1 cellular context compared by ENCODE assay signal in the genomic region with DNA sequence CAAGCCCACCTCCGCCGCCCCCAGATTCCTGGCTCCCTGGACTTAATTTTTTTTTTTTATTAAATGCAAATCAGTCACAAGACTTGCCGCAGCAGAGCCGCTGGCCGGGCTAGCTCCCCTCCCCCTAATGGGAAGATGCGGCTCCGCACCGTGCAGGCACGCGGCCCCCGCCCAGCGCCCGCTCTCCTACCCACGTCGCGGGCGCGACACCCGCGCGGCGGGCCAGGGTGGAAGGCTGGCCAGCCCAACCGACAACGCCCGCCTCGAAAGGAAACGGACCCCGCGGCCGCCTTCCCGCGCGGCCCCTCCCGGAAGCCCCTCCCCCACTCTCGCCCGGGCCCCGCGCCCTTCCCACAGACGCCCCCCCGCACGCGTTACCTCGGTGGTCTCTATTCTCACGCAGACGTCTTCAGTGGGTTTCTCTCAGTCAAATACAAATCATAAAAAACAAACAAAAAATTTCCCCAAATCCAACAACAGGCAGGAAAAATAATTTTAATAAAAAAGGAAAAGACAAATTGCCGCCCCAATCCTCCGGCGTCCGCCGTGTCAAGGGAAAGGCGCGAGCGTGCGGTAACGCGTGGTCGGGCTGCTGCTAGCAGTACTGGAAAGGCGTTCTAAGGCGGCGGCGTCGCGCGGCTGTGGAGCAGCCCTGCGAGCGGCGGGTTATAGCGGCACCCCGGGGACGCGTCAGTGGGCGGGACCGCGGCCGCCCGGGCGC.
TF ChIP-seq lines count a peak whose summit lies in the region.

A gene (minus strand): TSS at position 643 of the 721 bp plus-strand sequence. CDS start 1,480 bp downstream, outside the sequence.

TF ChIP-seq in HepG2, 621 proteins besides CTCF, POLR2A, EP300 and RAD21 (continued from another document and continues in another):
- TF ChIP-seq, protein P1, sequence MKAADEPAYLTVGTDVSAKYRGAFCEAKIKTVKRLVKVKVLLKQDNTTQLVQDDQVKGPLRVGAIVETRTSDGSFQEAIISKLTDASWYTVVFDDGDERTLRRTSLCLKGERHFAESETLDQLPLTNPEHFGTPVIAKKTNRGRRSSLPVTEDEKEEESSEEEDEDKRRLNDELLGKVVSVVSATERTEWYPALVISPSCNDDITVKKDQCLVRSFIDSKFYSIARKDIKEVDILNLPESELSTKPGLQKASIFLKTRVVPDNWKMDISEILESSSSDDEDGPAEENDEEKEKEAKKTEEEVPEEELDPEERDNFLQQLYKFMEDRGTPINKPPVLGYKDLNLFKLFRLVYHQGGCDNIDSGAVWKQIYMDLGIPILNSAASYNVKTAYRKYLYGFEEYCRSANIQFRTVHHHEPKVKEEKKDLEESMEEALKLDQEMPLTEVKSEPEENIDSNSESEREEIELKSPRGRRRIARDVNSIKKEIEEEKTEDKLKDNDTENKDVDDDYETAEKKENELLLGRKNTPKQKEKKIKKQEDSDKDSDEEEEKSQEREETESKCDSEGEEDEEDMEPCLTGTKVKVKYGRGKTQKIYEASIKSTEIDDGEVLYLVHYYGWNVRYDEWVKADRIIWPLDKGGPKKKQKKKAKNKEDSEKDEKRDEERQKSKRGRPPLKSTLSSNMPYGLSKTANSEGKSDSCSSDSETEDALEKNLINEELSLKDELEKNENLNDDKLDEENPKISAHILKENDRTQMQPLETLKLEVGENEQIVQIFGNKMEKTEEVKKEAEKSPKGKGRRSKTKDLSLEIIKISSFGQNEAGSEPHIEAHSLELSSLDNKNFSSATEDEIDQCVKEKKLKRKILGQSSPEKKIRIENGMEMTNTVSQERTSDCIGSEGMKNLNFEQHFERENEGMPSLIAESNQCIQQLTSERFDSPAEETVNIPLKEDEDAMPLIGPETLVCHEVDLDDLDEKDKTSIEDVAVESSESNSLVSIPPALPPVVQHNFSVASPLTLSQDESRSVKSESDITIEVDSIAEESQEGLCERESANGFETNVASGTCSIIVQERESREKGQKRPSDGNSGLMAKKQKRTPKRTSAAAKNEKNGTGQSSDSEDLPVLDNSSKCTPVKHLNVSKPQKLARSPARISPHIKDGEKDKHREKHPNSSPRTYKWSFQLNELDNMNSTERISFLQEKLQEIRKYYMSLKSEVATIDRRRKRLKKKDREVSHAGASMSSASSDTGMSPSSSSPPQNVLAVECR (CRISPR knock-in tag; IDR thresholded peaks at IDR 0.05; ENCODE audit: borderline replicate concordance): peak; percentile 28; the same call in 1 of the 2 replicates
- TF ChIP-seq THAP11 (CRISPR knock-in tag; IDR thresholded peaks at IDR 0.05) (peak; percentile 70; the same call in 1 of the 2 replicates), RCOR2 (CRISPR knock-in tag; IDR thresholded peaks at IDR 0.05) (no peak), TEAD3 (CRISPR knock-in tag; optimal IDR thresholded peaks at IDR 0.05; ENCODE audit: borderline replicate concordance) (peak; percentile 57), TCF7L2 (IDR thresholded peaks at IDR 0.05; ENCODE audit: low read depth, low read length) (no peak), SRSF9 (IDR thresholded peaks at IDR 0.05; ENCODE audit: borderline replicate concordance, insufficient read depth, low read depth, low read length, poor library complexity, severe bottlenecking) (no peak), NCOA2 (CRISPR knock-in tag; IDR thresholded peaks at IDR 0.05) (peak; percentile 80; the same call in 1 of the 2 replicates), RELA (CRISPR knock-in tag; IDR thresholded peaks at IDR 0.05) (0 out of 2 replicates have a peak, but pooled peaks have one; percentile 40), ZNF33A (CRISPR knock-in tag; IDR thresholded peaks at IDR 0.05; ENCODE audit: borderline replicate concordance) (peak; percentile 84; the same call in 1 of the 2 replicates), ZNF614 (CRISPR knock-in tag; IDR thresholded peaks at IDR 0.05; ENCODE audit: borderline replicate concordance) (peak; percentile 70), ZNF124 (CRISPR knock-in tag; IDR thresholded peaks at IDR 0.05) (0 out of 2 replicates have a peak, but pooled peaks have one; percentile 47), TARDBP (CRISPR knock-in tag; IDR thresholded peaks at IDR 0.05) (peak; percentile 87), GZF1 (CRISPR knock-in tag; IDR thresholded peaks at IDR 0.05) (no peak), ZNF652 (CRISPR knock-in tag; IDR thresholded peaks at IDR 0.05; ENCODE audit: borderline replicate concordance, low read depth) (no peak), ZNF260 (CRISPR knock-in tag; IDR thresholded peaks at IDR 0.05; ENCODE audit: borderline replicate concordance, low read depth) (no peak), ZNF383 (CRISPR knock-in tag; IDR thresholded peaks at IDR 0.05; ENCODE audit: borderline replicate concordance) (no peak), ZNF24 (IDR thresholded peaks at IDR 0.05) (peak; percentile 51; the same call in 1 of the 2 replicates), MTA1 (CRISPR knock-in tag; IDR thresholded peaks at IDR 0.05; ENCODE audit: borderline replicate concordance) (no peak; the same call in 1 of the 2 replicates), KDM5B (CRISPR knock-in tag; IDR thresholded peaks at IDR 0.05; ENCODE audit: borderline replicate concordance) (peak; percentile 34; the same call in 1 of the 2 replicates)
- TF ChIP-seq, protein P2, sequence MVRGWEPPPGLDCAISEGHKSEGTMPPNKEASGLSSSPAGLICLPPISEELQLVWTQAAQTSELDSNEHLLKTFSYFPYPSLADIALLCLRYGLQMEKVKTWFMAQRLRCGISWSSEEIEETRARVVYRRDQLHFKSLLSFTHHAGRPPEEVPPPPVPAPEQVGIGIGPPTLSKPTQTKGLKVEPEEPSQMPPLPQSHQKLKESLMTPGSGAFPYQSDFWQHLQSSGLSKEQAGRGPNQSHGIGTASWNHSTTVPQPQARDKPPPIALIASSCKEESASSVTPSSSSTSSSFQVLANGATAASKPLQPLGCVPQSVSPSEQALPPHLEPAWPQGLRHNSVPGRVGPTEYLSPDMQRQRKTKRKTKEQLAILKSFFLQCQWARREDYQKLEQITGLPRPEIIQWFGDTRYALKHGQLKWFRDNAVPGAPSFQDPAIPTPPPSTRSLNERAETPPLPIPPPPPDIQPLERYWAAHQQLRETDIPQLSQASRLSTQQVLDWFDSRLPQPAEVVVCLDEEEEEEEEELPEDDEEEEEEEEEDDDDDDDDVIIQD (CRISPR knock-in tag; IDR thresholded peaks at IDR 0.05; ENCODE audit: low read depth): 0 out of 2 replicates have a peak, but pooled peaks have one; percentile 14
- TF ChIP-seq, protein P3, sequence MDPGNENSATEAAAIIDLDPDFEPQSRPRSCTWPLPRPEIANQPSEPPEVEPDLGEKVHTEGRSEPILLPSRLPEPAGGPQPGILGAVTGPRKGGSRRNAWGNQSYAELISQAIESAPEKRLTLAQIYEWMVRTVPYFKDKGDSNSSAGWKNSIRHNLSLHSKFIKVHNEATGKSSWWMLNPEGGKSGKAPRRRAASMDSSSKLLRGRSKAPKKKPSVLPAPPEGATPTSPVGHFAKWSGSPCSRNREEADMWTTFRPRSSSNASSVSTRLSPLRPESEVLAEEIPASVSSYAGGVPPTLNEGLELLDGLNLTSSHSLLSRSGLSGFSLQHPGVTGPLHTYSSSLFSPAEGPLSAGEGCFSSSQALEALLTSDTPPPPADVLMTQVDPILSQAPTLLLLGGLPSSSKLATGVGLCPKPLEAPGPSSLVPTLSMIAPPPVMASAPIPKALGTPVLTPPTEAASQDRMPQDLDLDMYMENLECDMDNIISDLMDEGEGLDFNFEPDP (CRISPR knock-in tag; conservative IDR thresholded peaks at IDR 0.05): no peak
- TF ChIP-seq, protein P4, sequence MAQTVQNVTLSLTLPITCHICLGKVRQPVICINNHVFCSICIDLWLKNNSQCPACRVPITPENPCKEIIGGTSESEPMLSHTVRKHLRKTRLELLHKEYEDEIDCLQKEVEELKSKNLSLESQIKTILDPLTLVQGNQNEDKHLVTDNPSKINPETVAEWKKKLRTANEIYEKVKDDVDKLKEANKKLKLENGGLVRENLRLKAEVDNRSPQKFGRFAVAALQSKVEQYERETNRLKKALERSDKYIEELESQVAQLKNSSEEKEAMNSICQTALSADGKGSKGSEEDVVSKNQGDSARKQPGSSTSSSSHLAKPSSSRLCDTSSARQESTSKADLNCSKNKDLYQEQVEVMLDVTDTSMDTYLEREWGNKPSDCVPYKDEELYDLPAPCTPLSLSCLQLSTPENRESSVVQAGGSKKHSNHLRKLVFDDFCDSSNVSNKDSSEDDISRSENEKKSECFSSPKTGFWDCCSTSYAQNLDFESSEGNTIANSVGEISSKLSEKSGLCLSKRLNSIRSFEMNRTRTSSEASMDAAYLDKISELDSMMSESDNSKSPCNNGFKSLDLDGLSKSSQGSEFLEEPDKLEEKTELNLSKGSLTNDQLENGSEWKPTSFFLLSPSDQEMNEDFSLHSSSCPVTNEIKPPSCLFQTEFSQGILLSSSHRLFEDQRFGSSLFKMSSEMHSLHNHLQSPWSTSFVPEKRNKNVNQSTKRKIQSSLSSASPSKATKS (CRISPR knock-in tag; IDR thresholded peaks at IDR 0.05): peak; percentile 18; the same call in 1 of the 2 replicates
- TF ChIP-seq, protein P5, sequence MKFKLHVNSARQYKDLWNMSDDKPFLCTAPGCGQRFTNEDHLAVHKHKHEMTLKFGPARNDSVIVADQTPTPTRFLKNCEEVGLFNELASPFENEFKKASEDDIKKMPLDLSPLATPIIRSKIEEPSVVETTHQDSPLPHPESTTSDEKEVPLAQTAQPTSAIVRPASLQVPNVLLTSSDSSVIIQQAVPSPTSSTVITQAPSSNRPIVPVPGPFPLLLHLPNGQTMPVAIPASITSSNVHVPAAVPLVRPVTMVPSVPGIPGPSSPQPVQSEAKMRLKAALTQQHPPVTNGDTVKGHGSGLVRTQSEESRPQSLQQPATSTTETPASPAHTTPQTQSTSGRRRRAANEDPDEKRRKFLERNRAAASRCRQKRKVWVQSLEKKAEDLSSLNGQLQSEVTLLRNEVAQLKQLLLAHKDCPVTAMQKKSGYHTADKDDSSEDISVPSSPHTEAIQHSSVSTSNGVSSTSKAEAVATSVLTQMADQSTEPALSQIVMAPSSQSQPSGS (CRISPR knock-in tag; IDR thresholded peaks at IDR 0.05): peak; percentile 63; the same call in 1 of the 2 replicates
- TF ChIP-seq, protein P6, sequence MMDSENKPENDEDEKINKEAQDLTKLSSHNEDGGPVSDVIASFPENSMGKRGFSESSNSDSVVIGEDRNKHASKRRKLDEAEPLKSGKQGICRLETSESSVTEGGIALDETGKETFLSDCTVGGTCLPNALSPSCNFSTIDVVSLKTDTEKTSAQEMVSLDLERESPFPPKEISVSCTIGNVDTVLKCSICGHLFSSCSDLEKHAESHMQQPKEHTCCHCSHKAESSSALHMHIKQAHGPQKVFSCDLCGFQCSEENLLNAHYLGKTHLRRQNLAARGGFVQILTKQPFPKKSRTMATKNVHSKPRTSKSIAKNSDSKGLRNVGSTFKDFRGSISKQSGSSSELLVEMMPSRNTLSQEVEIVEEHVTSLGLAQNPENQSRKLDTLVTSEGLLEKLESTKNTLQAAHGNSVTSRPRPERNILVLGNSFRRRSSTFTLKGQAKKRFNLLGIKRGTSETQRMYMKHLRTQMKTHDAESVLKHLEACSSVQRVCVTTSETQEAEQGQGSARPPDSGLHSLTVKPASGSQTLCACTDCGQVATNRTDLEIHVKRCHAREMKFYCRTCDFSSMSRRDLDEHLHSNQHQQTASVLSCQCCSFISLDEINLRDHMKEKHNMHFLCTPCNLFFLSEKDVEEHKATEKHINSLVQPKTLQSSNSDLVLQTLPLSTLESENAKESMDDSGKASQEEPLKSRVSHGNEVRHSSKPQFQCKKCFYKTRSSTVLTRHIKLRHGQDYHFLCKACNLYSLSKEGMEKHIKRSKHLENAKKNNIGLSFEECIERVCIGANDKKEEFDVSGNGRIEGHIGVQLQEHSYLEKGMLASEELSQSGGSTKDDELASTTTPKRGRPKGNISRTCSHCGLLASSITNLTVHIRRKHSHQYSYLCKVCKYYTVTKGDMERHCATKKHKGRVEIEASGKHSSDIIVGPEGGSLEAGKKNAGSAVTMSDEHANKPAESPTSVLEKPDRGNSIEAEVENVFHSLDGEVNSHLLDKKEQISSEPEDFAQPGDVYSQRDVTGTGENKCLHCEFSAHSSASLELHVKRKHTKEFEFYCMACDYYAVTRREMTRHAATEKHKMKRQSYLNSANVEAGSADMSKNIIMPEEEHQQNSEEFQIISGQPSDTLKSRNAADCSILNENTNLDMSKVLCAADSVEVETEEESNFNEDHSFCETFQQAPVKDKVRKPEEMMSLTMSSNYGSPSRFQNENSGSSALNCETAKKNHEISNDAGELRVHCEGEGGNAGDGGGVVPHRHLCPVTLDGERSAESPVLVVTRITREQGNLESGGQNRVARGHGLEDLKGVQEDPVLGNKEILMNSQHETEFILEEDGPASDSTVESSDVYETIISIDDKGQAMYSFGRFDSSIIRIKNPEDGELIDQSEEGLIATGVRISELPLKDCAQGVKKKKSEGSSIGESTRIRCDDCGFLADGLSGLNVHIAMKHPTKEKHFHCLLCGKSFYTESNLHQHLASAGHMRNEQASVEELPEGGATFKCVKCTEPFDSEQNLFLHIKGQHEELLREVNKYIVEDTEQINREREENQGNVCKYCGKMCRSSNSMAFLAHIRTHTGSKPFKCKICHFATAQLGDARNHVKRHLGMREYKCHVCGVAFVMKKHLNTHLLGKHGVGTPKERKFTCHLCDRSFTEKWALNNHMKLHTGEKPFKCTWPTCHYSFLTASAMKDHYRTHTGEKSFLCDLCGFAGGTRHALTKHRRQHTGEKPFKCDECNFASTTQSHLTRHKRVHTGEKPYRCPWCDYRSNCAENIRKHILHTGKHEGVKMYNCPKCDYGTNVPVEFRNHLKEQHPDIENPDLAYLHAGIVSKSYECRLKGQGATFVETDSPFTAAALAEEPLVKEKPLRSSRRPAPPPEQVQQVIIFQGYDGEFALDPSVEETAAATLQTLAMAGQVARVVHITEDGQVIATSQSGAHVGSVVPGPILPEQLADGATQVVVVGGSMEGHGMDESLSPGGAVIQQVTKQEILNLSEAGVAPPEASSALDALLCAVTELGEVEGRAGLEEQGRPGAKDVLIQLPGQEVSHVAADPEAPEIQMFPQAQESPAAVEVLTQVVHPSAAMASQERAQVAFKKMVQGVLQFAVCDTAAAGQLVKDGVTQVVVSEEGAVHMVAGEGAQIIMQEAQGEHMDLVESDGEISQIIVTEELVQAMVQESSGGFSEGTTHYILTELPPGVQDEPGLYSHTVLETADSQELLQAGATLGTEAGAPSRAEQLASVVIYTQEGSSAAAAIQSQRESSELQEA (CRISPR knock-in tag; IDR thresholded peaks at IDR 0.05; ENCODE audit: not compliant biosample characterization): no peak
- TF ChIP-seq, protein P7, sequence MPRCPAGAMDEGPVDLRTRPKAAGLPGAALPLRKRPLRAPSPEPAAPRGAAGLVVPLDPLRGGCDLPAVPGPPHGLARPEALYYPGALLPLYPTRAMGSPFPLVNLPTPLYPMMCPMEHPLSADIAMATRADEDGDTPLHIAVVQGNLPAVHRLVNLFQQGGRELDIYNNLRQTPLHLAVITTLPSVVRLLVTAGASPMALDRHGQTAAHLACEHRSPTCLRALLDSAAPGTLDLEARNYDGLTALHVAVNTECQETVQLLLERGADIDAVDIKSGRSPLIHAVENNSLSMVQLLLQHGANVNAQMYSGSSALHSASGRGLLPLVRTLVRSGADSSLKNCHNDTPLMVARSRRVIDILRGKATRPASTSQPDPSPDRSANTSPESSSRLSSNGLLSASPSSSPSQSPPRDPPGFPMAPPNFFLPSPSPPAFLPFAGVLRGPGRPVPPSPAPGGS (CRISPR knock-in tag; IDR thresholded peaks at IDR 0.05): peak; percentile 49; the same call in 1 of the 2 replicates
- TF ChIP-seq, protein P8, sequence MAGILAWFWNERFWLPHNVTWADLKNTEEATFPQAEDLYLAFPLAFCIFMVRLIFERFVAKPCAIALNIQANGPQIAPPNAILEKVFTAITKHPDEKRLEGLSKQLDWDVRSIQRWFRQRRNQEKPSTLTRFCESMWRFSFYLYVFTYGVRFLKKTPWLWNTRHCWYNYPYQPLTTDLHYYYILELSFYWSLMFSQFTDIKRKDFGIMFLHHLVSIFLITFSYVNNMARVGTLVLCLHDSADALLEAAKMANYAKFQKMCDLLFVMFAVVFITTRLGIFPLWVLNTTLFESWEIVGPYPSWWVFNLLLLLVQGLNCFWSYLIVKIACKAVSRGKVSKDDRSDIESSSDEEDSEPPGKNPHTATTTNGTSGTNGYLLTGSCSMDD (CRISPR knock-in tag; IDR thresholded peaks at IDR 0.05): 0 out of 2 replicates have a peak, but pooled peaks have one; percentile 29
